Comparison of ENCODE assay signal across 8 cellular contexts in the genomic region with DNA sequence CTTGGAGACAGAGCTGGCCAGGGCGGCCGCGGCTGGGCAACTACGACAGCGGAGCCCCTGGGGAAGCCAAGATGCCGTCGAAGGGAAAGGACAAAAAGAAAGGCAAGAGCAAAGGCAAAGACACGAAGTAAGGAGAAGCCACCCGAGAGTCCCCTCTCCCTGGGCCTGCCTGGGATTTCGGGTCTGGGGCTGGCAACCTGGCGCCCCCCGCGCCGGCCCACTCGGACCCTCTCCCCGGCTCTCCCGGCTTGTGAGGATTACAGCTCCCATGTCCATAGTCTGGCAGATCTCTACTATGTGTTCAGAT. TPM values are rescaled to one million over a fixed set of nuclear protein-coding genes. Genes with fewer than 3 reads are reported as not detected.
DNase-seq lines count a peak whose midpoint lies in the region; ATAC-seq and TF ChIP-seq lines count a peak whose summit lies in the region.

No MANE protein-coding gene starts in this region.

- ATAC-seq in foreskin keratinocyte: no peak
- ATAC-seq in GM21528 (IDR thresholded peaks at IDR 0.05; ENCODE audit: low FRiP score, unreplicated experiment): no peak
- no peak for ATAC-seq in HG02885 (IDR thresholded peaks at IDR 0.05; ENCODE audit: poor library complexity, unreplicated experiment)
- no peak for ATAC-seq in sciatic nerve

- H2BK15ac ChIP-seq in H9 (ENCODE audit: low read depth, low read length): no peak overlapping the region

- H4K8ac ChIP-seq in H9 (replicated peaks; ENCODE audit: insufficient read length, low read depth, low read length): no peak overlapping the region

- H3K9me3 Mint-ChIP-seq in H9: no peaks in the 10 kb centered on the region

- H3K36me3 Mint-ChIP-seq in H9 (ENCODE audit: insufficient read depth in 1 of 3, low read depth in 3 of 3): no peaks in the 10 kb centered on the region; a peak in 1 of 7 replicates

- DNase-seq in H9: no peak
- DNase-seq in foreskin keratinocyte: no peak
- no peak for DNase-seq in sciatic nerve (ENCODE audit: low spot score)
- DNase-seq in NCI-H345 (lab: John Stamatoyannopoulos, UW): no peak

- no peak overlapping the region for H3K9ac ChIP-seq in H9 (ENCODE audit: extremely low read depth, insufficient read length, low read length)
- peak overlapping the region; percentile 91 for H3K9ac ChIP-seq in SU-DHL-6 (ENCODE audit: low read length)

- WGBS in H9 (ENCODE audit: extremely low coverage, insufficient read length, low lambda C conversion rate): no CpG with 5 or more reads among the region's 17 CpGs

- no peaks in the 10 kb centered on the region for H3K36me3 ChIP-seq in SU-DHL-6 (ENCODE audit: low read length)

- H2BK120ac ChIP-seq in H9 (ENCODE audit: low read depth, low read length, poor library complexity, severe bottlenecking): no peak overlapping the region

- no peak overlapping the region for H3K14ac ChIP-seq in H9 (ENCODE audit: insufficient read depth, low read length)

- peak overlapping the region in 1 of 3 experiments; percentile 68; a peak in 1 of 7 replicates for H3K27ac Mint-ChIP-seq in H9

- no peaks in the 10 kb centered on the region; the same call in 1 of the 2 replicates for H3K27me3 Mint-ChIP-seq in H9 (ENCODE audit: low read depth)

- H3T11ph ChIP-seq in H9 (ENCODE audit: low read length): no peak overlapping the region

- TF ChIP-seq CTCF in H9 (conservative IDR thresholded peaks at IDR 0.05): no peak
- TF ChIP-seq CTCF in SU-DHL-6 (IDR thresholded peaks at IDR 0.05; ENCODE audit: insufficient read depth, low read length, poor library complexity, severe bottlenecking): no peak
- TF ChIP-seq CTCF in foreskin keratinocyte (conservative IDR thresholded peaks at IDR 0.05): no peak

- 0 out of 2 replicates have a peak, but pooled peaks cover 7% of the 10 kb centered on the region for H3F3A ChIP-seq in SU-DHL-6 (ENCODE audit: insufficient read depth)

- H3K79me2 ChIP-seq in H9 (ENCODE audit: insufficient read depth, low read length): no peaks in the 10 kb centered on the region
- H3K79me2 ChIP-seq in SU-DHL-6 (ENCODE audit: insufficient read depth, low read length): no peaks in the 10 kb centered on the region

- no peak overlapping the region for H2BK12ac ChIP-seq in H9 (ENCODE audit: insufficient read length, low read depth, low read length)

- no peak overlapping the region for H4K91ac ChIP-seq in H9 (ENCODE audit: insufficient read length, low read depth, low read length)

- H4K5ac ChIP-seq in H9 (ENCODE audit: insufficient read length, low read depth, low read length): no peak overlapping the region

- peak overlapping the region; percentile 85 for H3K4me3 ChIP-seq in SU-DHL-6 (ENCODE audit: insufficient read depth, low read length, poor library complexity, severe bottlenecking)
- H3K4me3 ChIP-seq in skin epidermis: peak overlapping the region; percentile 57 to 94 (median 81)

- no peak overlapping the region for H3K23ac ChIP-seq in H9 (ENCODE audit: insufficient read length, low read depth, low read length)

- H3K23me2 ChIP-seq in H9 (ENCODE audit: insufficient read length, low read depth, low read length, poor library complexity, severe bottlenecking): peaks cover 11% of the 10 kb centered on the region

- H3K56ac ChIP-seq in H9 (ENCODE audit: insufficient read length, low read depth, low read length): no peak overlapping the region

- intact Hi-C loops in sciatic nerve (cut with DNase I): no loop called here

- H3K27ac ChIP-seq in H9 (ENCODE audit: insufficient read length, low read depth, low read length) (no peak overlapping the region), SU-DHL-6 (ENCODE audit: low read depth, low read length) (no peak overlapping the region), foreskin keratinocyte (peak overlapping the region; percentile 58), skin epidermis (peak overlapping the region in 19 of 21 experiments; percentile 35 to 98 (median 93))

- H3K79me1 ChIP-seq in H9 (ENCODE audit: insufficient read depth, low read depth, low read length, poor library complexity, severe bottlenecking): no peaks in the 10 kb centered on the region

- H3K27me3 ChIP-seq in H9 (ENCODE audit: insufficient read depth, low read length): no peaks in the 10 kb centered on the region
- no peaks in the 10 kb centered on the region for H3K27me3 ChIP-seq in SU-DHL-6 (ENCODE audit: low read length)
- H3K27me3 ChIP-seq in foreskin keratinocyte: no peaks in the 10 kb centered on the region

- H3K18ac ChIP-seq in H9 (ENCODE audit: insufficient read length, low read depth, low read length): no peak overlapping the region

- peak overlapping the region; percentile 87 to 94 for H3K4me3 Mint-ChIP-seq in H9

- no peaks in the 10 kb centered on the region for H3K9me2 ChIP-seq in SU-DHL-6 (replicated peaks; ENCODE audit: insufficient read depth, low read length)

- peaks cover 10 to 12% of the 10 kb centered on the region in 2 experiments for H3K4me1 Mint-ChIP-seq in H9

- H3K9me3 ChIP-seq in H9 (ENCODE audit: control insufficient read depth, low read depth, low read length) (no peaks in the 10 kb centered on the region), SU-DHL-6 (ENCODE audit: insufficient read depth, low read length) (no peaks in the 10 kb centered on the region)

- H3K4ac ChIP-seq in H9 (ENCODE audit: low read depth, low read length): no peak overlapping the region

- H2BK20ac ChIP-seq in H9 (ENCODE audit: low read depth, low read length, poor library complexity, severe bottlenecking): no peak overlapping the region

- H2AFZ ChIP-seq in H9 (ENCODE audit: low read length) (peak overlapping the region; percentile 22), SU-DHL-6 (ENCODE audit: low read depth, low read length, severe bottlenecking) (peak overlapping the region; percentile 84)

- no peak overlapping the region for H2BK5ac ChIP-seq in H9 (ENCODE audit: insufficient read length, low read length)

- H3K4me2 ChIP-seq in H9 (ENCODE audit: insufficient read depth, insufficient read length, low read length): peak overlapping the region; percentile 70
- H3K4me2 ChIP-seq in SU-DHL-6 (ENCODE audit: low read depth, low read length, poor library complexity, severe bottlenecking): peak overlapping the region; percentile 71

- H3K4me1 ChIP-seq in H9 (ENCODE audit: insufficient read depth, low read length) (no peaks in the 10 kb centered on the region), foreskin keratinocyte (no peaks in the 10 kb centered on the region)

- no peak overlapping the region for H2AK5ac ChIP-seq in H9 (ENCODE audit: insufficient read length, low read length)

- H4K20me1 ChIP-seq in H9 (ENCODE audit: control insufficient read depth, insufficient read depth, insufficient read length): no peaks in the 10 kb centered on the region
- no peaks in the 10 kb centered on the region for H4K20me1 ChIP-seq in SU-DHL-6 (ENCODE audit: low read depth, low read length)

RNA-seq across cellular contexts. Expression of gene BBOF1, which starts 0.2 kb away (rescaled TPM):
- total RNA-seq in H9 (2021) (0.61 and 0.66 TPM in 2 replicates), foreskin keratinocyte (2.4 TPM in 2 replicates), sciatic nerve (8.6 TPM)
- polyA plus RNA-seq in foreskin keratinocyte: 1.2 TPM in 2 replicates

RNA-seq across cellular contexts. Expression of gene ENTPD5, which starts 0.3 kb away (rescaled TPM):
- total RNA-seq in H9 (2021): 6.8 and 7.7 TPM in 2 replicates
- 11.1 and 11.3 TPM in 2 replicates for total RNA-seq in foreskin keratinocyte
- 3.8 and 4.4 TPM in 2 replicates for polyA plus RNA-seq in foreskin keratinocyte
- 15.5 TPM for total RNA-seq in sciatic nerve

Comparison
In these comparisons a context has a peak if more than half of its experiments do, and no peak if none do; other contexts are left out.
1. H3K27ac ChIP-seq: peak in foreskin keratinocyte (single experiment) and skin epidermis (19 of 21); none in H9 (single experiment) and SU-DHL-6 (single experiment).